Comparison of ENCODE assay signal across 23 cellular contexts in genomic region chr22:49776053-49776511, GRCh38.
"Had no signal": no experiment of that assay in that cellular context is flagged by ENCODE, and none has a peak within 500 bp of the region (broad histone marks: within the 10 kb centered on the region; RNA-seq: fewer than 3 reads in every experiment).

No MANE protein-coding gene starts in this region.

- H3K9me3 Mint-ChIP-seq: activated CD4-positive, alpha-beta memory T cell treated with anti-CD3 and anti-CD28 coated beads, Interleukin-2, amount 10 ng/mL, durations not matched to agents 7 days and 5 days; activated CD4-positive, alpha-beta T cell treated with anti-CD3 and anti-CD28 coated beads, Interleukin-2, amount 10 ng/mL, durations not matched to agents 7 days and 5 days; activated naive CD4-positive, alpha-beta T cell treated with anti-CD3 and anti-CD28 coated beads, Interleukin-2, amount 10 ng/mL, durations not matched to agents 7 days and 5 days; activated naive CD8-positive, alpha-beta T cell treated with anti-CD3 and anti-CD28 coated beads for 36 hours; activated T-cell treated with anti-CD3 and anti-CD28 coated beads, Interleukin-2, amount 50 U/mL, for 72 hours; activated T-helper 2 cell treated with anti-CD3 and anti-CD28 coated beads, Interferon-gamma antibody, Interleukin-2, Interleukin-4, amounts not matched to agents 10 μg/mL and 5 μg/mL and 100 μg/mL, durations not matched to agents 14 hours and 24 hours and 36 hours; T-helper 1 cell treated with Interleukin-12 subunit alpha and Interleukin-12 subunit beta and Interleukin-4 antibody, amounts not matched to agents 30 μg/mL and 1 μg/mL, for 36 hours had no signal

- H3K27ac Mint-ChIP-seq: activated CD4-positive, alpha-beta memory T cell treated with anti-CD3 and anti-CD28 coated beads, Interleukin-2, amount 10 ng/mL, durations not matched to agents 7 days and 5 days; activated CD4-positive, alpha-beta T cell treated with anti-CD3 and anti-CD28 coated beads, Interleukin-2, amount 10 ng/mL, durations not matched to agents 7 days and 5 days; activated naive CD4-positive, alpha-beta T cell treated with anti-CD3 and anti-CD28 coated beads, Interleukin-2, amount 10 ng/mL, durations not matched to agents 7 days and 5 days; activated naive CD8-positive, alpha-beta T cell treated with anti-CD3 and anti-CD28 coated beads for 36 hours; activated T-cell treated with anti-CD3 and anti-CD28 coated beads, Interleukin-2, amount 50 U/mL, for 72 hours; activated T-helper 2 cell treated with anti-CD3 and anti-CD28 coated beads, Interferon-gamma antibody, Interleukin-2, Interleukin-4, amounts not matched to agents 10 μg/mL and 5 μg/mL and 100 μg/mL, durations not matched to agents 14 hours and 24 hours and 36 hours; T-helper 1 cell treated with Interleukin-12 subunit alpha and Interleukin-12 subunit beta and Interleukin-4 antibody, amounts not matched to agents 30 μg/mL and 1 μg/mL, for 36 hours had no signal

- H3K27ac ChIP-seq: brain microvascular endothelial cell, cardiac muscle cell, VCaP had no signal

- H3K4me1 Mint-ChIP-seq: activated naive CD8-positive, alpha-beta T cell treated with anti-CD3 and anti-CD28 coated beads for 36 hours had no signal

- ATAC-seq: activated T-cell treated with anti-CD3 and anti-CD28 coated beads, Interleukin-2, amount 50 U/mL, for 72 hours; PC-3 had no signal

- H3K4me3 Mint-ChIP-seq: activated CD4-positive, alpha-beta memory T cell treated with anti-CD3 and anti-CD28 coated beads, Interleukin-2, amount 10 ng/mL, durations not matched to agents 7 days and 5 days; activated CD4-positive, alpha-beta T cell treated with anti-CD3 and anti-CD28 coated beads, Interleukin-2, amount 10 ng/mL, durations not matched to agents 7 days and 5 days; activated naive CD4-positive, alpha-beta T cell treated with anti-CD3 and anti-CD28 coated beads, Interleukin-2, amount 10 ng/mL, durations not matched to agents 7 days and 5 days; activated naive CD8-positive, alpha-beta T cell treated with anti-CD3 and anti-CD28 coated beads for 36 hours; activated T-cell treated with anti-CD3 and anti-CD28 coated beads, Interleukin-2, amount 50 U/mL, for 72 hours; T-helper 1 cell treated with Interleukin-12 subunit alpha and Interleukin-12 subunit beta and Interleukin-4 antibody, amounts not matched to agents 30 μg/mL and 1 μg/mL, for 36 hours had no signal

- H3K4me3 ChIP-seq: cardiac muscle cell, MG63 had no signal

- H3K27me3 ChIP-seq: brain microvascular endothelial cell, cardiac muscle cell, MG63 had no signal

- H3K9me3 ChIP-seq: MG63 had no signal

- DNase-seq: activated CD4-positive, alpha-beta memory T cell treated with anti-CD3 and anti-CD28 coated beads, Interleukin-2, amount 10 ng/mL, durations not matched to agents 7 days and 5 days; activated CD4-positive, alpha-beta T cell treated with anti-CD3 and anti-CD28 coated beads, Interleukin-2, amount 10 ng/mL, durations not matched to agents 7 days and 5 days; activated CD4-positive, CD25-positive, alpha-beta regulatory T cell; activated gamma-delta T cell treated with Interleukin-2 at 50 U/mL for 16 hours; activated naive CD4-positive, alpha-beta T cell treated with anti-CD3 and anti-CD28 coated beads, Interleukin-2, amount 10 ng/mL, durations not matched to agents 7 days and 5 days; activated naive CD8-positive, alpha-beta T cell treated with anti-CD3 and anti-CD28 coated beads for 36 hours; activated T-cell treated with anti-CD3 and anti-CD28 coated beads for 4 hours; activated T-cell treated with anti-CD3 and anti-CD28 coated beads, Interleukin-2, amount 50 U/mL, for 72 hours; brain microvascular endothelial cell; MG63; MV-4-11; NCI-H1092 treated with DMSO at 0.1 percent for 48 hours; NCI-H1436; NCI-H1694 treated with DMSO at 0.1 percent for 48 hours; NCI-H2029 treated with DMSO at 0.1 percent for 48 hours; NCI-H510A treated with DMSO at 0.1 percent for 48 hours; PC-3; SHP77 treated with DMSO at 0.1 percent for 48 hours; T-helper 9 cell had no signal

- H3K27me3 Mint-ChIP-seq: activated CD4-positive, alpha-beta memory T cell treated with anti-CD3 and anti-CD28 coated beads, Interleukin-2, amount 10 ng/mL, durations not matched to agents 7 days and 5 days; activated CD4-positive, alpha-beta T cell treated with anti-CD3 and anti-CD28 coated beads, Interleukin-2, amount 10 ng/mL, durations not matched to agents 7 days and 5 days; activated naive CD4-positive, alpha-beta T cell treated with anti-CD3 and anti-CD28 coated beads, Interleukin-2, amount 10 ng/mL, durations not matched to agents 7 days and 5 days; activated naive CD8-positive, alpha-beta T cell treated with anti-CD3 and anti-CD28 coated beads for 36 hours had no signal
